30 cellular contexts compared by ENCODE assay signal in genomic region chr1:231660198-231660597, GRCh38.
"Had no signal": no experiment of that assay in that cellular context is flagged by ENCODE, and none has a peak within 500 bp of the region (broad histone marks: within the 10 kb centered on the region; RNA-seq: fewer than 3 reads in every experiment).

No MANE protein-coding gene starts in this region.

- H3K9me3 ChIP-seq: adrenal gland had no signal

- H3K4me3 ChIP-seq: adrenal gland, ascending aorta, body of pancreas, breast epithelium, cardiac muscle cell had no signal

- ATAC-seq: activated naive CD4-positive, alpha-beta T cell treated with anti-CD3 and anti-CD28 coated beads, Interleukin-2, amount 50 U/mL, for 72 hours; activated naive CD8-positive, alpha-beta T cell treated with anti-CD3 and anti-CD28 coated beads, Interleukin-2, amount 50 U/mL, for 24 hours; activated T-cell treated with anti-CD3 and anti-CD28 coated beads, Interleukin-2, amount 50 U/mL, for 4 hours; activated T-cell treated with anti-CD3 and anti-CD28 coated beads, Interleukin-2, amount 50 U/mL, for 72 hours; activated T-helper 17 cell treated with anti-CD3 and anti-CD28 coated beads, Interleukin-2, amount 50 U/mL, for 72 hours; body of pancreas had no signal

- H3K36me3 ChIP-seq: adrenal gland, ascending aorta, brain microvascular endothelial cell, breast epithelium, cardiac muscle cell had no signal

- DNase-seq: activated effector memory CD4-positive, alpha-beta T cell treated with anti-CD3 and anti-CD28 coated beads, Interleukin-2, amount 50 U/mL, for 16 hours; activated effector memory CD4-positive, alpha-beta T cell treated with Interleukin-2 at 50 U/mL for 16 hours; activated gamma-delta T cell; activated gamma-delta T cell treated with Interleukin-2 at 50 U/mL for 16 hours; activated naive CD4-positive, alpha-beta T cell; activated naive CD4-positive, alpha-beta T cell treated with anti-CD3 and anti-CD28 coated beads for 36 hours; activated naive CD4-positive, alpha-beta T cell treated with anti-CD3 and anti-CD28 coated beads, Interleukin-2, amount 10 ng/mL, durations not matched to agents 7 days and 5 days; activated naive CD4-positive, alpha-beta T cell treated with anti-CD3 and anti-CD28 coated beads, Interleukin-2, amount 50 U/mL, for 16 hours; activated naive CD4-positive, alpha-beta T cell treated with Interleukin-2 at 50 U/mL for 16 hours; activated naive CD8-positive, alpha-beta T cell treated with anti-CD3 and anti-CD28 coated beads for 36 hours; activated naive CD8-positive, alpha-beta T cell treated with anti-CD3 and anti-CD28 coated beads, Interleukin-2, amount 10 ng/mL, durations not matched to agents 7 days and 5 days; activated naive CD8-positive, alpha-beta T cell treated with anti-CD3 and anti-CD28 coated beads, Interleukin-2, amount 50 U/mL, for 24 hours; activated T-cell treated with anti-CD3 and anti-CD28 coated beads, Interleukin-2, amount 50 U/mL, for 4 hours; activated T-cell treated with anti-CD3 and anti-CD28 coated beads, Interleukin-2, amount 50 U/mL, for 48 hours; activated T-cell treated with anti-CD3 and anti-CD28 coated beads, Interleukin-2, amount 50 U/mL, for 72 hours; adrenal gland; amniotic stem cell; amygdala; anterior cingulate cortex; aorta; body of pancreas; brain microvascular endothelial cell; caudate nucleus; central memory CD4-positive, alpha-beta T cell; cerebellar nuclear complex had no signal

- H3K27me3 ChIP-seq: adrenal gland, ascending aorta, body of pancreas, brain microvascular endothelial cell, breast epithelium, cardiac muscle cell had no signal

- H3K27ac ChIP-seq: adrenal gland, ascending aorta, body of pancreas, brain microvascular endothelial cell, breast epithelium, cardiac muscle cell had no signal

- H3K4me1 ChIP-seq: adrenal gland, ascending aorta, body of pancreas, breast epithelium had no signal
